Comparison of ENCODE assay signal across 9 cellular contexts in genomic region chrX:115941388-115941787, GRCh38.
"Had no signal": no experiment of that assay in that cellular context is flagged by ENCODE, and none has a peak within 500 bp of the region (broad histone marks: within the 10 kb centered on the region; RNA-seq: fewer than 3 reads in every experiment).

No MANE protein-coding gene starts in this region.

- H3K27ac ChIP-seq: hepatocyte, prostate gland, spleen had no signal

- H3K27me3 ChIP-seq: hepatocyte, spleen had no signal

- H3K4me2 ChIP-seq: hepatocyte had no signal

- H2AFZ ChIP-seq: hepatocyte had no signal

- FAIRE-seq: TTC549 had no signal

- DNase-seq: activated CD4-positive, CD25-positive, alpha-beta regulatory T cell; dermis blood vessel endothelial cell; kidney glomerular epithelial cell; natural killer cell; spleen; stimulated activated CD4-positive, alpha-beta T cell treated with anti-CD3 and anti-CD28 coated beads, Interleukin-1b, Interleukin-23, amount 100 ng/mL, for 48 hours had no signal

- H3K4me3 ChIP-seq: hepatocyte, prostate gland had no signal

- H3K4me1 ChIP-seq: prostate gland had no signal

- H3K36me3 ChIP-seq: prostate gland, spleen had no signal

- H3K9me3 ChIP-seq: prostate gland, spleen had no signal
